Comparison of ENCODE assay signal across 11 cellular contexts in the genomic region with DNA sequence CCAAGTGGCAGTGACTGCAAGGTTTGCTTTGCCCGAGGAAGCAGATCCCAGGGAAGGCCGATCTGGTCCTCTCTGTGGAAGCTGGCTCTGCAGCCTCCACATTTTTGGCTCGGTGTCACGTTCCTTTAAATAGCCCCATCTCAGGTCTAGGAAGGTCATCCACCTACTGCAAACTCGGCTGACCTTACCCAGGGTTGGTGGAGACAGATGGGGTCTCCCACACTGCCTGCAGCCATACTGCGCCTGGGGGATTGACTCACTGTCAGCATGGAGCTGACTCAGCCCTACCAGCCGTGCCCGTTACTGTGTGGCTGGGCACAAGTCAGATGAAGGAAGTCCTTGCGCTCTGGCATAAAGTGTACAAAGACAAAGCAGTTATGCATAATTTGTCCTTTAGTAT. TPM values are rescaled to one million over a fixed set of nuclear protein-coding genes. Genes with fewer than 3 reads are reported as not detected.
DNase-seq lines count a peak whose midpoint lies in the region; ATAC-seq and TF ChIP-seq lines count a peak whose summit lies in the region.
"Had no signal": no experiment of that assay in that cellular context is flagged by ENCODE, and none has a peak within 500 bp of the region (broad histone marks: within the 10 kb centered on the region; RNA-seq: fewer than 3 reads in every experiment).

No MANE protein-coding gene starts in this region.

- DNase-seq in Ammon's horn (ENCODE audit: low spot score) (peak; percentile 85), NB4 (ENCODE audit: low read depth) (peak; percentile 76), dermis microvascular lymphatic vessel endothelial cell (ENCODE audit: low read depth in 2 of 2) (peak; percentile 21 to 62), mucosa of descending colon (no peak), COLO668 (lab: John Stamatoyannopoulos, UW; ENCODE audit: unreplicated experiment) (no peak), T-helper 17 cell (no peak), 8988T (no peak), NCI-H526 (lab: John Stamatoyannopoulos, UW) (no peak)

- no peak overlapping the region for H3K4me3 ChIP-seq in NB4 (ENCODE audit: low read depth, low read length)
- no peak overlapping the region for H3K4me3 ChIP-seq in mucosa of descending colon
- H3K4me3 ChIP-seq: HAP-1 had no signal

- no peaks in the 10 kb centered on the region for H3K27me3 Mint-ChIP-seq in T-helper 17 cell

- no peak overlapping the region for H3K27ac Mint-ChIP-seq in T-helper 17 cell

- H3K36me3 ChIP-seq in mucosa of descending colon (ENCODE audit: low read depth): peaks cover 6% of the 10 kb centered on the region
- H3K36me3 ChIP-seq: HAP-1 had no signal

- peak; percentile 22 for ATAC-seq in mucosa of descending colon
- no peak for ATAC-seq in T-helper 17 cell

- H3K4me1 ChIP-seq in mucosa of descending colon (ENCODE audit: low read depth): no peaks in the 10 kb centered on the region
- H3K4me1 ChIP-seq: HAP-1 had no signal

- no peaks in the 10 kb centered on the region for H3K9me3 ChIP-seq in mucosa of descending colon
- H3K9me3 ChIP-seq in T-helper 17 cell (ENCODE audit: control insufficient read depth, low read length, poor library complexity, severe bottlenecking): no peaks in the 10 kb centered on the region
- H3K9me3 ChIP-seq: HAP-1 had no signal

- peaks cover 3% of the 10 kb centered on the region for H3K36me3 Mint-ChIP-seq in T-helper 17 cell (ENCODE audit: low read depth)

- no peaks in the 10 kb centered on the region for H3K4me1 Mint-ChIP-seq in T-helper 17 cell

- TF ChIP-seq CTCF in NB4 (IDR thresholded peaks at IDR 0.05; ENCODE audit: low read depth, low read length) (no peak), mucosa of descending colon (IDR thresholded peaks at IDR 0.05) (no peak)

- intact Hi-C loops in mucosa of descending colon (cut with DNase I, micrococcal nuclease): no loop called here

- no peak for TF ChIP-seq POLR2A in NB4 (IDR thresholded peaks at IDR 0.05; ENCODE audit: extremely low read depth, insufficient read length)

- no peak overlapping the region for H3K4me3 Mint-ChIP-seq in T-helper 17 cell

RNA-seq across cellular contexts. Expression of gene CDPF1, which starts 16.9 kb away (rescaled TPM):
- total RNA-seq in dermis microvascular lymphatic vessel endothelial cell (8.0 and 11.0 TPM in 2 replicates), mucosa of descending colon (10 to 100 TPM in 1 of 3 donors, 1 to 10 TPM in 2; 6.6 to 10.4 (median 6.7) TPM), T-helper 17 cell (1 to 10 TPM; 3.5 to 4.3 TPM)

RNA-seq across cellular contexts. Expression of gene PKDREJ, which starts 29.9 kb away (rescaled TPM):
- total RNA-seq in dermis microvascular lymphatic vessel endothelial cell (under 0.01 TPM in 1 of 2 replicates, not detected in the other), mucosa of descending colon (under 1 TPM; 0.35 to 0.75 (median 0.36) TPM), T-helper 17 cell (not detected)
- total RNA-seq: activated CD8-positive, alpha-beta memory T cell treated with anti-CD3 and anti-CD28 coated beads for 36 hours; fibroblast of villous mesenchyme had no signal

RNA-seq across cellular contexts. Expression of gene TTC38, which starts 34.6 kb away (rescaled TPM):
- 19.4 and 27.1 TPM in 2 replicates for total RNA-seq in dermis microvascular lymphatic vessel endothelial cell
- 100 to 1,000 TPM in 1 of 3 donors, 10 to 100 TPM in 2; 70.2 to 157 (median 90.7) TPM for total RNA-seq in mucosa of descending colon
- total RNA-seq in T-helper 17 cell: 1 to 10 TPM; 4.3 to 7.1 TPM

Comparison
In these comparisons a context has a peak if more than half of its experiments do, and no peak if none do; other contexts are left out.
1. DNase-seq: peak in Ammon's horn (single experiment), NB4 (single experiment) and dermis microvascular lymphatic vessel endothelial cell (2 of 2); none in mucosa of descending colon (0 of 3), COLO668 (single experiment), T-helper 17 cell (0 of 3), 8988T (single experiment) and NCI-H526 (0 of 2).